Comparison of ENCODE assay signal across 10 cellular contexts in the genomic region with DNA sequence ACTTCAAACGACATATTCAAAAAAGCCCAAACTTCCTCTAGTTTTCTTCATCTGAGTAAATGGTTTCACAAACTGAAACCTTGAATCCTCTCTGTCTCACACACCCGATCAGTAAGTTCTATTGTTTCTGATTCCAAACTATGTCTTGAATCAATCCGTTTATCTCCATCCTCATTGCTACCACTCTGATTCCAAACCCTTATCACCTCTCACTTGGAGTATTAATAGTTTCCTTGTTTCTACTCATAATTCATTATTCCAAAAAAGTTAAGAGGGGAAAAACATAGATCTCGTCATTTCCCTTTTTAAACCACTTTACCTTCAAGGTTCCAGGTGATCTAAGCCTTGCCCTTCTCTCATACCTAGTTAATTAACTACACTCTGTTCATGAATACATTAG. TPM values are rescaled to one million over a fixed set of nuclear protein-coding genes. Genes with fewer than 3 reads are reported as not detected.
DNase-seq lines count a peak whose midpoint lies in the region; ATAC-seq lines count a peak whose summit lies in the region.
"Had no signal": no experiment of that assay in that cellular context is flagged by ENCODE, and none has a peak within 500 bp of the region (broad histone marks: within the 10 kb centered on the region; RNA-seq: fewer than 3 reads in every experiment).

No MANE protein-coding gene starts in this region.

- H3K27me3 Mint-ChIP-seq in stimulated activated naive CD8-positive, alpha-beta T cell treated with anti-CD3 and anti-CD28 coated beads, Interleukin-15, Interleukin-2, amounts not matched to agents 100 ng/mL and 50 ng/mL, for 24 hours: no peaks in the 10 kb centered on the region

- peak overlapping the region; percentile 83 for H3K4me3 ChIP-seq in SK-N-MC
- peak overlapping the region; percentile 99 for H3K4me3 ChIP-seq in iPS-20b (ENCODE audit: low read length)

- H3K27me3 ChIP-seq in iPS-20b (ENCODE audit: insufficient read depth, low read length): no peaks in the 10 kb centered on the region

- peaks cover 37% of the 10 kb centered on the region for H3K36me3 Mint-ChIP-seq in stimulated activated naive CD8-positive, alpha-beta T cell treated with anti-CD3 and anti-CD28 coated beads, Interleukin-15, Interleukin-2, amounts not matched to agents 100 ng/mL and 50 ng/mL, for 24 hours (ENCODE audit: low read depth)

- peak overlapping the region; percentile 94 for H3K4me3 Mint-ChIP-seq in stimulated activated naive CD8-positive, alpha-beta T cell treated with anti-CD3 and anti-CD28 coated beads, Interleukin-15, Interleukin-2, amounts not matched to agents 100 ng/mL and 50 ng/mL, for 24 hours

- peak overlapping the region; percentile 1 for H3K27ac Mint-ChIP-seq in stimulated activated naive CD8-positive, alpha-beta T cell treated with anti-CD3 and anti-CD28 coated beads, Interleukin-15, Interleukin-2, amounts not matched to agents 100 ng/mL and 50 ng/mL, for 24 hours

- peaks cover 44% of the 10 kb centered on the region for H3K4me1 Mint-ChIP-seq in stimulated activated naive CD8-positive, alpha-beta T cell treated with anti-CD3 and anti-CD28 coated beads, Interleukin-15, Interleukin-2, amounts not matched to agents 100 ng/mL and 50 ng/mL, for 24 hours (ENCODE audit: low read depth)

- no peak for DNase-seq in stimulated activated naive CD8-positive, alpha-beta T cell treated with anti-CD3 and anti-CD28 coated beads, Interleukin-15, Interleukin-2, amounts not matched to agents 100 U/mL and 50 U/mL, for 24 hours
- DNase-seq in SK-N-MC (ENCODE audit: low read depth, low spot score) (no peak), H4 (ENCODE audit: low spot score) (no peak), DMS79 treated with DMSO at 0.1 percent for 48 hours (lab: John Stamatoyannopoulos, UW) (no peak)
- DNase-seq: activated CD8-positive, alpha-beta memory T cell treated with anti-CD3 and anti-CD28 coated beads, Interleukin-2, amount 50 U/mL, for 48 hours; NCI-H146 had no signal

- H3K9me3 ChIP-seq in SK-N-MC (ENCODE audit: low read depth, low read length) (no peaks in the 10 kb centered on the region), iPS-20b (ENCODE audit: insufficient read depth, low read depth, low read length) (no peaks in the 10 kb centered on the region)

- H3K27ac ChIP-seq in SK-N-MC (no peak overlapping the region), iPS-20b (ENCODE audit: low read length) (no peak overlapping the region)

- no peaks in the 10 kb centered on the region for H3K9me3 Mint-ChIP-seq in stimulated activated naive CD8-positive, alpha-beta T cell treated with anti-CD3 and anti-CD28 coated beads, Interleukin-15, Interleukin-2, amounts not matched to agents 100 ng/mL and 50 ng/mL, for 24 hours

- peak overlapping the region; percentile 95 for H3K9ac ChIP-seq in SK-N-MC (ENCODE audit: insufficient read length)
- no peak overlapping the region for H3K9ac ChIP-seq in iPS-20b (ENCODE audit: low read depth, low read length)

- ATAC-seq in stimulated activated naive CD8-positive, alpha-beta T cell treated with anti-CD3 and anti-CD28 coated beads, Interleukin-15, Interleukin-2, amounts not matched to agents 100 U/mL and 50 U/mL, for 24 hours: no peak
- ATAC-seq in HG02870 (IDR thresholded peaks at IDR 0.05; ENCODE audit: unreplicated experiment) (no peak), GM21529 (IDR thresholded peaks at IDR 0.05; ENCODE audit: unreplicated experiment) (no peak)

- H3K36me3 ChIP-seq in SK-N-MC (ENCODE audit: insufficient read depth, low read length) (peaks cover 10% of the 10 kb centered on the region), iPS-20b (ENCODE audit: insufficient read depth, low read depth, low read length) (peaks cover 27% of the 10 kb centered on the region)

- H3K4me1 ChIP-seq in iPS-20b (ENCODE audit: insufficient read depth, low read length): peaks cover 12% of the 10 kb centered on the region

RNA-seq across cellular contexts. Expression of gene METTL18, which starts 1.7 kb away (rescaled TPM):
- total RNA-seq in H4 (2014; rRNA removed; shearing (Covaris generic)): 8.5 and 15.7 TPM in 2 replicates
